8 cellular contexts compared by ENCODE assay signal in genomic region chr5:64784451-64785025, GRCh38. TPM values are rescaled to one million over a fixed set of nuclear protein-coding genes. Genes with fewer than 3 reads are reported as not detected.
DNase-seq lines count a peak whose midpoint lies in the region; ATAC-seq and TF ChIP-seq lines count a peak whose summit lies in the region.

No MANE protein-coding gene starts in this region.

- H3K4me3 ChIP-seq in AG04450 (ENCODE audit: low read depth, low read length) (no peak overlapping the region), liver (ENCODE audit: low read depth in 1 of 3, low read length in 3 of 3) (no peak overlapping the region)

- H3K27me3 ChIP-seq in AG04450 (ENCODE audit: control insufficient read depth, insufficient read depth, low read length) (no peaks in the 10 kb centered on the region), liver (ENCODE audit: control insufficient read depth in 4 of 4, insufficient read depth in 4 of 4, low read length in 3 of 4) (no peaks in the 10 kb centered on the region)

- POLR2A ChIA-PET in AG04450 (lab: Yijun Ruan, JAX) = no interaction called here

- no peak overlapping the region for H3K9ac ChIP-seq in liver (ENCODE audit: low read depth in 1 of 2, low read length in 2 of 2)

- DNase-seq in AG04450 (ENCODE audit: low read depth, low spot score) (peak; percentile 67), NCI-H345 (lab: John Stamatoyannopoulos, UW) (peak; percentile 72), cerebellar cortex (ENCODE audit: low spot score) (peak; percentile 82)
- DNase-seq in stimulated activated CD4-positive, alpha-beta T cell treated with anti-CD3 and anti-CD28 coated beads, TNF-alpha, amount 100 ng/mL, for 24 hours (ENCODE audit: low read depth in 3 of 3) = peak; percentile 29 to 67 (median 53)

- no peaks in the 10 kb centered on the region for H3K4me1 ChIP-seq in liver (ENCODE audit: control insufficient read depth in 4 of 4, insufficient read depth in 4 of 4, low read length in 3 of 4)

- H3K36me3 ChIP-seq in liver (ENCODE audit: control insufficient read depth in 4 of 4, insufficient read depth in 3 of 4, low read depth in 1 of 4, low read length in 3 of 4) = peaks cover 0 to 9% (median 4%) of the 10 kb centered on the region in 4 donors

- H3K9me3 ChIP-seq in AG04450 (ENCODE audit: control insufficient read depth, insufficient read depth, low read length) (no peaks in the 10 kb centered on the region), liver (ENCODE audit: control insufficient read depth in 4 of 4, low read length in 3 of 4) (no peaks in the 10 kb centered on the region)

- TF ChIP-seq RAD21 in liver (IDR thresholded peaks at IDR 0.05) = peak; percentile 93 to 95

- H3K27ac ChIP-seq in AG04450 (ENCODE audit: low read depth, low read length) (no peak overlapping the region), liver (ENCODE audit: low read depth in 1 of 2, low read length in 2 of 2) (no peak overlapping the region)

- TF ChIP-seq CTCF in AG04450 (IDR thresholded peaks at IDR 0.05; ENCODE audit: low read depth, low read length) (peak; percentile 78), liver (IDR thresholded peaks at IDR 0.05; ENCODE audit: low read depth, low read length, missing input control) (peak; percentile 81)

- ATAC-seq in GM18868 (IDR thresholded peaks at IDR 0.05; ENCODE audit: unreplicated experiment) (peak; percentile 82), HG03139 (IDR thresholded peaks at IDR 0.05; ENCODE audit: unreplicated experiment) (peak; percentile 91)
- peak; percentile 56 to 73 for ATAC-seq in activated CD4-positive, CD25-positive, alpha-beta regulatory T cell treated with anti-CD3 and anti-CD28 coated beads, Interleukin-2, amount 50 U/mL, for 24 hours

- CTCF ChIA-PET in AG04450 (lab: Charles Lee) = interaction anchor here (0.5 to 4.9 kb wide), 29 partner anchors 9 to 699 kb away, joined by 3 to 148 read pairs (median 4); partner anchors contain the start of genes CWC27 and SREK1IP1

- 7% methylated on average over 3 of the region's 3 CpGs for WGBS in liver

TF ChIP-seq in liver, 16 proteins besides CTCF, POLR2A, EP300 and RAD21:
- TF ChIP-seq EGR1 (IDR thresholded peaks at IDR 0.05; ENCODE audit: low read depth in 2 of 2) (no peak), FOXA1 (IDR thresholded peaks at IDR 0.05) (no peak), YY1 (IDR thresholded peaks at IDR 0.05) (no peak), HNF4A (conservative IDR thresholded peaks at IDR 0.05) (no peak), RXRA (IDR thresholded peaks at IDR 0.05) (no peak), GABPA (IDR thresholded peaks at IDR 0.05 in 1 of 2, conservative IDR thresholded peaks at IDR 0.05 in 1 of 2) (no peak), TAF1 (conservative IDR thresholded peaks at IDR 0.05) (no peak), NR2F2 (IDR thresholded peaks at IDR 0.05) (no peak), ZBTB33 (IDR thresholded peaks at IDR 0.05) (no peak)
- TF ChIP-seq, protein P1, sequence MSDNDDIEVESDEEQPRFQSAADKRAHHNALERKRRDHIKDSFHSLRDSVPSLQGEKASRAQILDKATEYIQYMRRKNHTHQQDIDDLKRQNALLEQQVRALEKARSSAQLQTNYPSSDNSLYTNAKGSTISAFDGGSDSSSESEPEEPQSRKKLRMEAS (IDR thresholded peaks at IDR 0.05) = no peak

RNA-seq across cellular contexts. Expression of gene CWC27, which starts 15.8 kb away (rescaled TPM):
- polyA plus RNA-seq in AG04450 (2011; rRNA removed) = 23.2 and 39.5 TPM in 2 replicates
- 18.6 and 38.2 TPM in 2 replicates for polyA minus RNA-seq in AG04450 (2011; rRNA and poly(A)+ RNA removed)
- total RNA-seq in liver = 1 to 10 TPM; 5.4 to 6.7 TPM
- 1 to 10 TPM; 3.9 to 9.8 TPM for polyA plus RNA-seq in liver

RNA-seq across cellular contexts. Expression of gene SREK1IP1, which starts 16.0 kb away (rescaled TPM):
- 3.7 and 3.8 TPM in 2 replicates for polyA plus RNA-seq in AG04450 (2011; rRNA removed)
- polyA minus RNA-seq in AG04450 (2011; rRNA and poly(A)+ RNA removed) = 2.8 and 5.3 TPM in 2 replicates
- 1 to 10 TPM; 6.9 to 8.7 TPM for total RNA-seq in liver
- 10 to 100 TPM in 1 of 2 donors, 1 to 10 TPM in 1; 2.9 to 22.0 TPM for polyA plus RNA-seq in liver
